ENCODE assay signal across 29 cellular contexts in the genomic region with DNA sequence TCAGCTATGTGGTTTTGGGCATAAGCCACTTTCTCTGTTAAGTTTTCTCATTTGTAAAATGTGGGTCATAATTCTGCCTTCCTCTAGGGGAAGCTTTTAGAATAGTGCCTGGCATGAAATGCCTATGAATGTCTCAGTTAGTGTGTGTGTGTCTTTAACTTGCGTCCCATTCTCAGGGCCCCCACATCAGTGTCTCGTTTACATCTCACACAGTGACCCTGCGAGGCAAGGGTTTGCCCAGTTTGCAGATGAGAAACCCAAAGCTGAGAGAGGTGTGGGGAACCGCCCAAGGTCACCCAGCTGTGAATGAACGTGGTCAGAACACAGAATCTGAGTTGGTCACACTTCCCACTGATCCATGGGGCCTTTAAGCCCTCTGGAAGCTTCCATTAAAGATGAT. TPM values are rescaled to one million over a fixed set of nuclear protein-coding genes. Genes with fewer than 3 reads are reported as not detected.
DNase-seq lines count a peak whose midpoint lies in the region; ATAC-seq and TF ChIP-seq lines count a peak whose summit lies in the region.
"Had no signal": no experiment of that assay in that cellular context is flagged by ENCODE, and none has a peak within 500 bp of the region (broad histone marks: within the 10 kb centered on the region; RNA-seq: fewer than 3 reads in every experiment).

No MANE protein-coding gene starts in this region.

- in situ Hi-C loops in IMR-90 (cut with MboI; ENCODE audit: low sequenced_read_pairs) = no loop called here

- no peak overlapping the region for H2AFZ ChIP-seq in IMR-90 (replicated peaks; ENCODE audit: low read length, poor library complexity)

- H3K56ac ChIP-seq in IMR-90 (ENCODE audit: extremely low read depth, insufficient read depth, low read length) = no peak overlapping the region

- H3K79me1 ChIP-seq in IMR-90 (ENCODE audit: low read depth in 1 of 2, low read length in 2 of 2) = peaks cover 56 to 84% of the 10 kb centered on the region in 2 experiments

- no peak overlapping the region for H2BK120ac ChIP-seq in IMR-90 (ENCODE audit: low read depth, low read length)

- TF ChIP-seq EP300 in suprapubic skin (IDR thresholded peaks at IDR 0.05) = no peak

- DNase-seq in IMR-90 = no peak
- DNase-seq in suprapubic skin (ENCODE audit: low spot score in 2 of 2) = peak; percentile 30 to 35
- no peak for DNase-seq in NK-92 treated with Interleukin-12 subunit alpha and Interleukin-12 subunit beta, amount 100 ng/mL, for 24 hours (lab: John Stamatoyannopoulos, UW)
- no peak for DNase-seq in ascending aorta (ENCODE audit: low spot score in 2 of 2)
- DNase-seq: activated CD4-positive, alpha-beta memory T cell treated with anti-CD3 and anti-CD28 coated beads, Interleukin-2, amount 10 ng/mL, durations not matched to agents 7 days and 5 days; activated CD4-positive, CD25-positive, alpha-beta regulatory T cell; activated CD8-positive, alpha-beta memory T cell treated with anti-CD3 and anti-CD28 coated beads, Interleukin-2, amount 50 U/mL, for 48 hours; brain microvascular endothelial cell; DMS 273 treated with DMSO at 0.1 percent for 48 hours; foreskin melanocyte; HCEC 1CT; heart right ventricle; left cardiac atrium; mesendoderm; NCI-H1105; NCI-H2081; NCI-H2227 treated with DMSO at 0.1 percent for 48 hours; NCI-H526 treated with DMSO at 0.1 percent for 48 hours; SJCRH30; stomach; upper lobe of right lung had no signal

- H3K18ac ChIP-seq in IMR-90 (ENCODE audit: low read depth, low read length) = no peak overlapping the region

- no peak overlapping the region for H4K91ac ChIP-seq in IMR-90 (ENCODE audit: insufficient read depth, low read depth, low read length)

- no peak overlapping the region for H2AK9ac ChIP-seq in IMR-90 (replicated peaks; ENCODE audit: low read depth, low read length, poor library complexity)

- peak overlapping the region; percentile 41; the same call in 1 of the 2 replicates for H3K4ac ChIP-seq in IMR-90 (ENCODE audit: low read depth, low read length)

- dilution Hi-C loops in IMR-90 (cut with HindIII; ENCODE audit: low sequenced_read_pairs, unreplicated experiment) = no loop called here

- no peak overlapping the region for H4K5ac ChIP-seq in IMR-90 (ENCODE audit: low read depth, low read length)

- H3K9me1 ChIP-seq in IMR-90 (ENCODE audit: insufficient read depth, low read length) = peaks cover 47% of the 10 kb centered on the region

- no peak overlapping the region for H2BK15ac ChIP-seq in IMR-90 (ENCODE audit: low read depth, low read length)

- peak overlapping the region; percentile 24; the same call in 1 of the 2 replicates for H2AK5ac ChIP-seq in IMR-90 (ENCODE audit: low read depth, low read length)

- H4K20me1 ChIP-seq in IMR-90 (ENCODE audit: insufficient read depth, low read length) = peaks cover 20% of the 10 kb centered on the region

- no peaks in the 10 kb centered on the region for H3K27me3 ChIP-seq in IMR-90 (ENCODE audit: control insufficient read depth, insufficient read depth, low read length)
- no peaks in the 10 kb centered on the region for H3K27me3 ChIP-seq in layer of hippocampus (ENCODE audit: control insufficient read depth, insufficient read depth, low read length)
- no peaks in the 10 kb centered on the region for H3K27me3 ChIP-seq in suprapubic skin
- no peaks in the 10 kb centered on the region for H3K27me3 ChIP-seq in ascending aorta
- H3K27me3 ChIP-seq: brain microvascular endothelial cell, esophagus muscularis mucosa, heart right ventricle, SJCRH30, stomach, upper lobe of right lung had no signal

- H3K23ac ChIP-seq in IMR-90 (ENCODE audit: low read depth, low read length) = peak overlapping the region; percentile 28; the same call in 1 of the 2 replicates

- H3K4me3 ChIP-seq in IMR-90 (ENCODE audit: insufficient read depth, low read depth, low read length) = no peak overlapping the region
- no peak overlapping the region for H3K4me3 ChIP-seq in suprapubic skin
- H3K4me3 ChIP-seq in ascending aorta = no peak overlapping the region
- H3K4me3 ChIP-seq: coronary artery, esophagus muscularis mucosa, heart right ventricle, K562, SJCRH30, stomach, upper lobe of right lung had no signal

- POLR2A ChIA-PET in IMR-90 (lab: Charles Lee; ENCODE audit: unreplicated experiment) = interaction anchor here (0.6 kb wide), 1 partner anchor 186 kb away, joined by 8 read pairs; no protein-coding TSS in a partner anchor

- H3K4me1 ChIP-seq in IMR-90 (ENCODE audit: control insufficient read depth, insufficient read depth, low read length) (peaks cover 22% of the 10 kb centered on the region), suprapubic skin (peaks cover 47% of the 10 kb centered on the region), ascending aorta (peaks cover 6 to 33% of the 10 kb centered on the region in 2 donors)

- H3K14ac ChIP-seq in IMR-90 (replicated peaks; ENCODE audit: low read depth, low read length) = no peak overlapping the region

- no CpG with 5 or more reads among the region's 5 CpGs for WGBS in IMR-90 (ENCODE audit: extremely low coverage in 2 of 2, insufficient read length in 1 of 2), 2 experiments
- 79% methylated on average over 5 of the region's 5 CpGs for WGBS in suprapubic skin

- BruUV-seq in IMR-90 (replicated peaks; lab: Mats Ljungman, UMichigan) = no TSS peak

- TF ChIP-seq POLR2A in IMR-90 (IDR thresholded peaks at IDR 0.05; ENCODE audit: low read depth, low read length) (no peak), suprapubic skin (IDR thresholded peaks at IDR 0.05) (no peak)

- intact Hi-C loops in IMR-90 (cut with micrococcal nuclease) (no loop called here), ascending aorta (cut with DNase I) (no loop called here)

- no peak overlapping the region for H3K4me2 ChIP-seq in IMR-90 (ENCODE audit: low read depth, low read length)

- no peaks in the 10 kb centered on the region for H3K9me3 ChIP-seq in IMR-90 (ENCODE audit: control insufficient read depth, insufficient read depth, low read length)
- H3K9me3 ChIP-seq in suprapubic skin = no peaks in the 10 kb centered on the region
- no peaks in the 10 kb centered on the region for H3K9me3 ChIP-seq in ascending aorta
- H3K9me3 ChIP-seq: esophagus muscularis mucosa, heart right ventricle, SJCRH30, stomach, upper lobe of right lung had no signal

- CTCF ChIA-PET in IMR-90 (lab: Yijun Ruan, JAX) = interaction anchor here (1.1 kb wide), 1 partner anchor 8 kb away, joined by 3 read pairs; no protein-coding TSS in a partner anchor

- no peak overlapping the region for H3K9ac ChIP-seq in IMR-90 (ENCODE audit: low read depth, low read length)

- ATAC-seq in IMR-90 (ENCODE audit: low read depth) (no peak), HG03175 (IDR thresholded peaks at IDR 0.05; ENCODE audit: unreplicated experiment) (no peak)
- ATAC-seq: K562, left cardiac atrium, Panc1, T-cell, upper lobe of right lung had no signal

- H3K36me3 ChIP-seq in IMR-90 (ENCODE audit: control insufficient read depth, insufficient read depth, low read length) (peaks cover 75% of the 10 kb centered on the region), suprapubic skin (peaks cover 79% of the 10 kb centered on the region), ascending aorta (peaks cover 68 to 83% of the 10 kb centered on the region in 2 donors)

- no peak overlapping the region for H4K8ac ChIP-seq in IMR-90 (ENCODE audit: low read depth in 2 of 2, low read length in 2 of 2)

- H2BK5ac ChIP-seq in IMR-90 (ENCODE audit: low read depth, low read length, poor library complexity, severe bottlenecking) = no peak overlapping the region

- no peak for TF ChIP-seq RAD21 in IMR-90 (IDR thresholded peaks at IDR 0.05; ENCODE audit: low read length)

- no peak for TF ChIP-seq CTCF in IMR-90 (conservative IDR thresholded peaks at IDR 0.05; ENCODE audit: low read depth, low read length)
- TF ChIP-seq CTCF in VCaP (conservative IDR thresholded peaks at IDR 0.05) = no peak
- no peak for TF ChIP-seq CTCF in suprapubic skin (IDR thresholded peaks at IDR 0.05)
- TF ChIP-seq CTCF in ascending aorta (IDR thresholded peaks at IDR 0.05) = no peak

- H2BK20ac ChIP-seq in IMR-90 (ENCODE audit: low read depth, low read length) = no peak overlapping the region

- H3K27ac ChIP-seq in IMR-90 (ENCODE audit: insufficient read depth, low read length) = no peak overlapping the region
- H3K27ac ChIP-seq in VCaP = peak overlapping the region; percentile 94; the same call in 1 of the 2 replicates
- peak overlapping the region; percentile 82 for H3K27ac ChIP-seq in layer of hippocampus (ENCODE audit: low read depth, low read length)
- H3K27ac ChIP-seq in suprapubic skin = no peak overlapping the region
- H3K27ac ChIP-seq in ascending aorta = no peak overlapping the region
- H3K27ac ChIP-seq: brain microvascular endothelial cell, SJCRH30, upper lobe of right lung had no signal

TF ChIP-seq in IMR-90, 13 proteins besides CTCF, POLR2A, EP300 and RAD21 (continues in another document):
- TF ChIP-seq MAZ (IDR thresholded peaks at IDR 0.05; ENCODE audit: borderline replicate concordance, low read depth, low read length) = no peak
- TF ChIP-seq, protein P1, sequence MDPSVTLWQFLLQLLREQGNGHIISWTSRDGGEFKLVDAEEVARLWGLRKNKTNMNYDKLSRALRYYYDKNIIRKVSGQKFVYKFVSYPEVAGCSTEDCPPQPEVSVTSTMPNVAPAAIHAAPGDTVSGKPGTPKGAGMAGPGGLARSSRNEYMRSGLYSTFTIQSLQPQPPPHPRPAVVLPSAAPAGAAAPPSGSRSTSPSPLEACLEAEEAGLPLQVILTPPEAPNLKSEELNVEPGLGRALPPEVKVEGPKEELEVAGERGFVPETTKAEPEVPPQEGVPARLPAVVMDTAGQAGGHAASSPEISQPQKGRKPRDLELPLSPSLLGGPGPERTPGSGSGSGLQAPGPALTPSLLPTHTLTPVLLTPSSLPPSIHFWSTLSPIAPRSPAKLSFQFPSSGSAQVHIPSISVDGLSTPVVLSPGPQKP (IDR thresholded peaks at IDR 0.05; ENCODE audit: borderline replicate concordance, low read depth, low read length) = no peak

RNA-seq across cellular contexts. Expression of a gene that starts 14.1 kb away (rescaled TPM):
- 78.0 and 82.4 TPM in 2 replicates for total RNA-seq in IMR-90 (2012; rRNA removed)
- 380 and 406 TPM in 2 replicates for polyA plus RNA-seq in IMR-90 (2012; rRNA removed)
- 425 and 634 TPM in 2 replicates for polyA plus RNA-seq in IMR-90 (2012; cell fraction: cytosol; rRNA removed)
- 82.6 and 188 TPM in 2 replicates for polyA plus RNA-seq in IMR-90 (2012; cell fraction: nucleus; rRNA removed; ENCODE audit: low replicate concordance)
- total RNA-seq in suprapubic skin = 100 to 1,000 TPM; 143 to 270 (median 225) TPM
- 148 TPM for total RNA-seq in ascending aorta

RNA-seq across cellular contexts. Expression of a gene that starts 28.2 kb away (rescaled TPM):
- total RNA-seq in IMR-90 (2012; rRNA removed) (10.0 and 12.5 TPM in 2 replicates), suprapubic skin (100 to 1,000 TPM in 2 of 4 donors, 10 to 100 TPM in 2; 42.6 to 111 (median 103) TPM), ascending aorta (131 TPM)
- 39.7 and 50.7 TPM in 2 replicates for polyA plus RNA-seq in IMR-90 (2012; rRNA removed)
- polyA plus RNA-seq in IMR-90 (2012; cell fraction: cytosol; rRNA removed) = 42.3 and 104 TPM in 2 replicates
- polyA plus RNA-seq in IMR-90 (2012; cell fraction: nucleus; rRNA removed; ENCODE audit: low replicate concordance) = 149 and 281 TPM in 2 replicates
- polyA plus RNA-seq: K562 had no signal

Comparison
In these comparisons a context has a peak if more than half of its experiments do, and no peak if none do; other contexts are left out.
1. DNase-seq: peak in suprapubic skin (2 of 2); none in IMR-90 (single experiment), NK-92 treated with Interleukin-12 subunit alpha and Interleukin-12 subunit beta, amount 100 ng/mL, for 24 hours (single experiment) and ascending aorta (0 of 2).
2. H3K27ac ChIP-seq: peak in VCaP (single experiment) and layer of hippocampus (single experiment); none in IMR-90 (single experiment), suprapubic skin (single experiment) and ascending aorta (0 of 2).